14 cellular contexts compared by ENCODE assay signal in genomic region chr11:2995893-2996554, GRCh38.
"Had no signal": no experiment of that assay in that cellular context is flagged by ENCODE, and none has a peak within 500 bp of the region (broad histone marks: within the 10 kb centered on the region; RNA-seq: fewer than 3 reads in every experiment).

No MANE protein-coding gene starts in this region.

- H3K9me3 Mint-ChIP-seq: activated T-helper 1 cell treated with anti-CD3 and anti-CD28 coated beads, Interleukin-12 subunit alpha, Interleukin-12 subunit beta, Interleukin-2, Interleukin-4 antibody, amounts not matched to agents 30 ng/mL and 10 ng/mL and 1 ng/mL, durations not matched to agents 14 hours and 24 hours and 36 hours; central memory CD8-positive, alpha-beta T cell; effector memory CD8-positive, alpha-beta T cell; neural crest cell; T-helper 1 cell treated with Interleukin-12 subunit alpha and Interleukin-12 subunit beta and Interleukin-4 antibody, amounts not matched to agents 30 μg/mL and 1 μg/mL, for 36 hours had no signal

- ATAC-seq: body of pancreas; effector memory CD8-positive, alpha-beta T cell had no signal

- H3K27ac Mint-ChIP-seq: activated T-helper 1 cell treated with anti-CD3 and anti-CD28 coated beads, Interleukin-12 subunit alpha, Interleukin-12 subunit beta, Interleukin-2, Interleukin-4 antibody, amounts not matched to agents 30 ng/mL and 10 ng/mL and 1 ng/mL, durations not matched to agents 14 hours and 24 hours and 36 hours; effector memory CD8-positive, alpha-beta T cell; T-helper 1 cell treated with Interleukin-12 subunit alpha and Interleukin-12 subunit beta and Interleukin-4 antibody, amounts not matched to agents 30 μg/mL and 1 μg/mL, for 36 hours had no signal

- H3K27me3 Mint-ChIP-seq: central memory CD8-positive, alpha-beta T cell; effector memory CD8-positive, alpha-beta T cell had no signal

- H3K36me3 ChIP-seq: right atrium auricular region had no signal

- H3K27me3 ChIP-seq: body of pancreas, right atrium auricular region, tibial nerve had no signal

- H3K4me3 Mint-ChIP-seq: activated T-helper 1 cell treated with anti-CD3 and anti-CD28 coated beads, Interleukin-12 subunit alpha, Interleukin-12 subunit beta, Interleukin-2, Interleukin-4 antibody, amounts not matched to agents 30 ng/mL and 10 ng/mL and 1 ng/mL, durations not matched to agents 14 hours and 24 hours and 36 hours; central memory CD8-positive, alpha-beta T cell; effector memory CD8-positive, alpha-beta T cell; T-helper 1 cell treated with Interleukin-12 subunit alpha and Interleukin-12 subunit beta and Interleukin-4 antibody, amounts not matched to agents 30 μg/mL and 1 μg/mL, for 36 hours had no signal

- DNase-seq: activated CD4-positive, alpha-beta T cell treated with anti-CD3 and anti-CD28 coated beads, Interleukin-2, amount 50 U/mL, for 4 hours; activated naive CD4-positive, alpha-beta T cell treated with anti-CD3 and anti-CD28 coated beads, Interleukin-2, amount 50 U/mL, for 16 hours; effector memory CD8-positive, alpha-beta T cell; hippocampal formation; mammary epithelial cell; Right ventricle myocardium superior; small intestine had no signal

- H3K4me3 ChIP-seq: body of pancreas, right atrium auricular region, tibial nerve had no signal

- H3K27ac ChIP-seq: right atrium auricular region, tibial nerve had no signal

- H3K9me3 ChIP-seq: body of pancreas, right atrium auricular region, tibial nerve had no signal
